In the genomic region with DNA sequence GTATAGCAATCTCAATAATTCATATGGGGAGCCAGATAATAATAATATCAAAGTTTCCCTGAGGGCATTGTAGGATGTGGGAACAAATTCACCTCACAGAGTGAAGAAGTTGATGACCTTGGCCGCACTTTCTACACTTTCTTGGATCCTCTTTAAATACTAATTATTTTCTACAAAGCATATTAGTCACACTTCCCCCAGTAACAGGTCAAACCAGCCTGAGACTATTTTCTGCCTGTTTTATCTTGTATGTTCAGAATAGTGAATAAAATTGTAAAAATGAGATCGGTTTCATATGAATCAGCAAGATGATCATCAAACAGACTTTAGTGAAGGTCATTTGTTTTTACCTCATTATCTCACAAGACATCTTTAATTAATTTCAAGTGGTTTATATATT, we compare ENCODE assay signal across 22 cellular contexts. TPM values are rescaled to one million over a fixed set of nuclear protein-coding genes. Genes with fewer than 3 reads are reported as not detected.
"Had no signal": no experiment of that assay in that cellular context is flagged by ENCODE, and none has a peak within 500 bp of the region (broad histone marks: within the 10 kb centered on the region; RNA-seq: fewer than 3 reads in every experiment).

No MANE protein-coding gene starts in this region.

- H3K4me3 ChIP-seq: MG63, SJCRH30 had no signal

- H3K27ac ChIP-seq: HL-60, SJCRH30 had no signal

- DNase-seq: KBM-7, MG63, NCI-H1092, NCI-H1105 treated with DMSO at 0.1 percent for 48 hours, NCI-H1417 treated with DMSO at 0.1 percent for 48 hours, NCI-H146, NCI-H1694 treated with DMSO at 0.1 percent for 48 hours, NCI-H2029, NCI-H2081 treated with DMSO at 0.1 percent for 48 hours, NCI-H2171, NCI-H226, NCI-H446, NCI-H510A, NCI-H524 treated with DMSO at 0.1 percent for 48 hours, NCI-H69, NCI-H774, RPMI8226, SHP77, SJCRH30 had no signal

RNA-seq across cellular contexts. Expression of gene OR5K3, which starts 2.3 kb away (rescaled TPM):
- total RNA-seq: HT-29, LHCN-M2, SJCRH30 had no signal

RNA-seq across cellular contexts. Expression of gene OR5K4, which starts 34.5 kb away (rescaled TPM):
- total RNA-seq: HT-29, LHCN-M2, SJCRH30 had no signal
